In the genomic region with DNA sequence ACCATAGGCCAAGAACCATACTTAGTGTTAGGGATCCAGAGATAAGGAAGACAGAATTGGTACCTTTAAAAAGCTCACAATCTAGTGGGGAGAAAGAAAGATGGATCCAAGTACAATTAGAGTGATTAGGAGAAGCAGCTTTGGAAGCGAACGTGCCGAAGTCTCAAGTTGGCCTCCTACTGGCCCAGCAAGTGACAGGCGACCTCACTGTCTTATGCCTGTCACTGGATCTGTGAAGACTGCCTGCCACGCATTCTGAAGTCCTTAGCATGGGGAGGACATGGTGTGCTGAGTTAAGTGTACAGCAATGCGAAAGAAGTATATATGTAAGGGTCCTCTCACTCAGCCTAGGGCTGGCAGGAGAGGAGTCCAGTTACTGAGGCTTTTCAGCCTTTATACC, we compare ENCODE assay signal across 19 cellular contexts.
"Had no signal": no experiment of that assay in that cellular context is flagged by ENCODE, and none has a peak within 500 bp of the region (broad histone marks: within the 10 kb centered on the region; RNA-seq: fewer than 3 reads in every experiment).

No MANE protein-coding gene starts in this region.

- H3K27me3 ChIP-seq: colonic mucosa, dorsolateral prefrontal cortex, upper lobe of right lung had no signal

- H3K4me3 ChIP-seq: colonic mucosa, gastroesophageal sphincter, lower lobe of right lung, upper lobe of right lung had no signal

- H3K27me3 Mint-ChIP-seq: activated naive CD8-positive, alpha-beta T cell treated with anti-CD3 and anti-CD28 coated beads for 36 hours; effector memory CD8-positive, alpha-beta T cell; naive B cell had no signal

- H3K4me1 ChIP-seq: colonic mucosa, gastroesophageal sphincter, lower lobe of right lung, upper lobe of right lung had no signal

- H3K36me3 Mint-ChIP-seq: activated naive CD8-positive, alpha-beta T cell treated with anti-CD3 and anti-CD28 coated beads for 36 hours; naive B cell had no signal

- DNase-seq: activated CD4-positive, alpha-beta T cell treated with anti-CD3 and anti-CD28 coated beads for 1 hour; activated CD4-positive, alpha-beta T cell treated with anti-CD3 and anti-CD28 coated beads, Interleukin-2, amount 50 U/mL, for 1 hour; activated CD8-positive, alpha-beta T cell treated with anti-CD3 and anti-CD28 coated beads, Interleukin-2, amount 10 ng/mL, durations not matched to agents 7 days and 5 days; activated naive CD4-positive, alpha-beta T cell; activated naive CD8-positive, alpha-beta T cell treated with anti-CD3 and anti-CD28 coated beads for 36 hours; colonic mucosa; dorsolateral prefrontal cortex; effector memory CD8-positive, alpha-beta T cell; lower lobe of right lung; naive B cell; stimulated activated CD4-positive, alpha-beta T cell treated with anti-CD3 and anti-CD28 coated beads, Interleukin-2, amount 100 ng/mL, for 48 hours; stimulated activated naive CD4-positive, alpha-beta T cell treated with Interleukin-2 at 50 U/mL for 16 hours; upper lobe of right lung had no signal

- FAIRE-seq: astrocyte had no signal

- H3K9me3 ChIP-seq: colonic mucosa, upper lobe of right lung had no signal

- H3K4me1 Mint-ChIP-seq: activated naive CD8-positive, alpha-beta T cell treated with anti-CD3 and anti-CD28 coated beads for 36 hours; naive B cell had no signal

- H3K27ac Mint-ChIP-seq: activated CD8-positive, alpha-beta T cell treated with anti-CD3 and anti-CD28 coated beads, Interleukin-2, amount 10 ng/mL, durations not matched to agents 7 days and 5 days; activated naive CD8-positive, alpha-beta T cell treated with anti-CD3 and anti-CD28 coated beads for 36 hours; activated T-helper 1 cell treated with anti-CD3 and anti-CD28 coated beads, Interleukin-12 subunit alpha, Interleukin-12 subunit beta, Interleukin-2, Interleukin-4 antibody, amounts not matched to agents 30 ng/mL and 10 ng/mL and 1 ng/mL, durations not matched to agents 14 hours and 24 hours and 36 hours; effector memory CD8-positive, alpha-beta T cell; naive B cell; progenitor cell of endocrine pancreas had no signal

- H3K36me3 ChIP-seq: colonic mucosa, gastroesophageal sphincter, lower lobe of right lung, upper lobe of right lung had no signal

- H3K27ac ChIP-seq: colonic mucosa, gastroesophageal sphincter, lower lobe of right lung, upper lobe of right lung had no signal

- H3K4me3 Mint-ChIP-seq: activated CD8-positive, alpha-beta T cell treated with anti-CD3 and anti-CD28 coated beads, Interleukin-2, amount 10 ng/mL, durations not matched to agents 7 days and 5 days; activated naive CD8-positive, alpha-beta T cell treated with anti-CD3 and anti-CD28 coated beads for 36 hours; activated T-helper 1 cell treated with anti-CD3 and anti-CD28 coated beads, Interleukin-12 subunit alpha, Interleukin-12 subunit beta, Interleukin-2, Interleukin-4 antibody, amounts not matched to agents 30 ng/mL and 10 ng/mL and 1 ng/mL, durations not matched to agents 14 hours and 24 hours and 36 hours; effector memory CD8-positive, alpha-beta T cell; naive B cell; neural crest cell had no signal

- ATAC-seq: activated CD8-positive, alpha-beta T cell treated with anti-CD3 and anti-CD28 coated beads, Interleukin-2, amount 10 ng/mL, durations not matched to agents 7 days and 5 days; effector memory CD8-positive, alpha-beta T cell; gastroesophageal sphincter; left lobe of liver had no signal
